ENCODE assay signal across 9 cellular contexts in the genomic region with DNA sequence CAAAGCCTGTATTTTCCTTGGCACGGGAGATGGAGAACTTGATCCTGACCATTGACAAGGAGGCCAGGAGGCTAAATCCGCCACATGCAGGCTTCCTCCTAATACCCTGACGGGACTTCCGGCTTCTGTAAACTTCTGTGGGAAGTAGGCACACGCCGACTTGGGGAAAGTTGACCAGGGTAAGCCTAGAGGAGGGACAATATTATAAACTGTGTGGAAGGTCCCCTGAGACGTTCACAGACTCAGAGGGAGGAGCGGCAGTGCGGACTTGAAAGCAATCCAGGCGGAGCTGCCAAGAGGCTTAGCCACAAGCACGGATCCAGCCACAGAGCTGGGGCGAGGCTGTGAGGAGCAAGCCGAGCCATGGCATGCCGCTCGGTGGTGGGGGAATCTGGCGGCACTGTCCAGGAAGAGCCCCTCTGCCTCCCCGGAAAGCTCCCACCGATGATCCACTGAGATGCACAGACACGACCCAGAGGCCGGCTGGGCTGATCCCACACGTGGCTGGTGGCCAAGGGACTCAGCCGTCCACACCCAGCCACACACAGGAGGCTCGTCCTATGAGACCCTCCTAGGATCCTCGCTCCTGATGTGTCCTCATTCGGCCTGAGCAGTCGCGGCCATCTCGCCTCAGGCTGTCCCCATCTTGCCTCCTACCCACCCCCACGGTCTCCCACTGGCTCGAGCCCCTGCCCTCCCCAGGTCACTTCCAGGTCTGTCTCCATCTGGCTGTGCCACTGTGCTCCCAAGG. TPM values are rescaled to one million over a fixed set of nuclear protein-coding genes. Genes with fewer than 3 reads are reported as not detected.
A peak's percentile ranks its signal among the peaks of the same experiment; 100 is the strongest.
DNase-seq lines count a peak whose midpoint lies in the region; ATAC-seq and TF ChIP-seq lines count a peak whose summit lies in the region.
"Had no signal": no experiment of that assay in that cellular context is flagged by ENCODE, and none has a peak within 500 bp of the region (broad histone marks: within the 10 kb centered on the region; RNA-seq: fewer than 3 reads in every experiment).

No MANE protein-coding gene starts in this region.

- H3K4me3 Mint-ChIP-seq in T-cell = no peak overlapping the region

- no peak overlapping the region for H3K27ac Mint-ChIP-seq in T-cell

- peaks cover 4 to 8% of the 10 kb centered on the region in 2 donors for H3K27me3 Mint-ChIP-seq in T-cell

- CTCF ChIA-PET in T-cell (lab: Charles Lee) = no interaction called here
- CTCF ChIA-PET in GM10248 (lab: Yijun Ruan, JAX) = interaction anchor here (1.1 kb wide), 1 partner anchor 68 kb away, joined by 3 read pairs; no protein-coding TSS in a partner anchor

- no peaks in the 10 kb centered on the region for H3K79me2 ChIP-seq in parathyroid adenoma

- no peak overlapping the region for H3K4me3 ChIP-seq in parathyroid adenoma (ENCODE audit: low read depth, low read length)

- no peak for ATAC-seq in GM18498 (IDR thresholded peaks at IDR 0.05; ENCODE audit: unreplicated experiment)
- ATAC-seq in T-cell (replicated peaks in 1 of 4) = no peak

- no peak overlapping the region for H3K9ac ChIP-seq in parathyroid adenoma

- H3K4me1 Mint-ChIP-seq in T-cell = no peaks in the 10 kb centered on the region

- no peaks in the 10 kb centered on the region for H3K36me3 Mint-ChIP-seq in T-cell

- H3K27ac ChIP-seq in parathyroid adenoma = peak overlapping the region; percentile 4

- peak overlapping the region; percentile 40 for H2AFZ ChIP-seq in parathyroid adenoma

- no peaks in the 10 kb centered on the region for H3K9me3 Mint-ChIP-seq in T-cell

- no peaks in the 10 kb centered on the region for H3K27me3 ChIP-seq in parathyroid adenoma (ENCODE audit: control insufficient read depth, insufficient read depth, low read length)

- DNase-seq in AG09319 (ENCODE audit: extremely low read depth, low read depth) (peak; percentile 73), T1000 (lab: John Stamatoyannopoulos, UW) (peak; percentile 41), fibroblast of the conjunctiva (ENCODE audit: low read depth) (peak; percentile 86), EL (no peak), T-cell (no peak), GM10248 (ENCODE audit: extremely low spot score) (no peak)
- DNase-seq: NK-92 treated with Interleukin-12 subunit alpha and Interleukin-12 subunit beta, amount 100 ng/mL, for 24 hours had no signal

- H3K36me3 ChIP-seq in parathyroid adenoma (ENCODE audit: control insufficient read depth, insufficient read depth, low read length) = no peaks in the 10 kb centered on the region

- TF ChIP-seq CTCF in AG09319 (IDR thresholded peaks at IDR 0.05; ENCODE audit: low read depth, low read length) (no peak), parathyroid adenoma (IDR thresholded peaks at IDR 0.05) (no peak), GM10248 (IDR thresholded peaks at IDR 0.05; ENCODE audit: control extremely low read depth, extremely low read depth, low read depth, missing control alignments) (no peak)

- H3K4me2 ChIP-seq in parathyroid adenoma (ENCODE audit: low read length) = peak overlapping the region; percentile 17

- peaks cover 23% of the 10 kb centered on the region for H3K4me1 ChIP-seq in parathyroid adenoma

- no peaks in the 10 kb centered on the region for H3K9me3 ChIP-seq in parathyroid adenoma (ENCODE audit: control insufficient read depth, low read length)

- POLR2A ChIA-PET in T-cell (lab: Charles Lee) (no interaction called here), GM10248 (lab: Yijun Ruan, JAX) (no interaction called here)

RNA-seq across cellular contexts. Expression of a gene that starts 40.0 kb away (rescaled TPM):
- 10 to 100 TPM; 38.0 to 47.3 (median 42.4) TPM for total RNA-seq in T-cell

Comparison
In these comparisons a context has a peak if more than half of its experiments do, and no peak if none do; other contexts are left out.
1. DNase-seq: peak in AG09319 (single experiment), T1000 (single experiment) and fibroblast of the conjunctiva (single experiment); none in EL (single experiment), T-cell (0 of 34) and GM10248 (single experiment).